ENCODE assay signal across 1 cellular context in genomic region chr1:44907909-44908308, GRCh38.
TF ChIP-seq lines count a peak whose summit lies in the region.

No MANE protein-coding gene starts in this region.

TF ChIP-seq in K562, 482 proteins besides CTCF, POLR2A, EP300 and RAD21 (continued from another document):
- TF ChIP-seq ZBTB2 (IDR thresholded peaks at IDR 0.05): no peak
- no peak for TF ChIP-seq MECOM (CRISPR knock-in tag; IDR thresholded peaks at IDR 0.05)
- TF ChIP-seq ZNF695 (CRISPR knock-in tag; IDR thresholded peaks at IDR 0.05): no peak
- no peak for TF ChIP-seq TEAD2 (tag; IDR thresholded peaks at IDR 0.05)
- no peak for TF ChIP-seq ATF2 (CRISPR knock-in tag; IDR thresholded peaks at IDR 0.05)
- TF ChIP-seq PBX2 (CRISPR knock-in tag; IDR thresholded peaks at IDR 0.05; ENCODE audit: low read depth): no peak
- TF ChIP-seq PBX2 (tag; conservative IDR thresholded peaks at IDR 0.05; ENCODE audit: low read depth): no peak
